ENCODE assay signal across 8 cellular contexts in the genomic region with DNA sequence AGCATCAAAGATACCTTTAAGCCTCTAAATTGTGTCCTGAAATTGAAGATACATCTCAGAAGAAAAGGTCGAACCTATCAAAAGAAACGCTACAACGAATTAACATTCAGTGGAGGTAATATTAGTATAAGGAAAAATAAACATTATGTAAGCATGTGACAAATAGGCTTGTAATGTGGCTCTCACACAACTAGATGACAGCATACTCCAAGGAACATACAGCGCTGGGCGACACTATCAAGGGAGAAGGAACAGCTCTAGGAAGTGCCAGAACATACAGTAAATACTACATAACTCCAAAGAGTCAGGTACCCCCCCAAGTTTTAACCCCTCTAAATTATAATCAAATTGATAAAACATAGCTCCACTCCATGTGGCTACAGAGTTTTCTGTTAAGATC.
A peak's percentile ranks its signal among the peaks of the same experiment; 100 is the strongest.
DNase-seq lines count a peak whose midpoint lies in the region; TF ChIP-seq lines count a peak whose summit lies in the region.

No MANE protein-coding gene starts in this region.

- H4K20me1 ChIP-seq in KMS-11 (ENCODE audit: insufficient read depth) = no peaks in the 10 kb centered on the region

- DNase-seq in CD1c-positive myeloid dendritic cell (ENCODE audit: extremely low spot score) (peak; percentile 73), NOMO-1 treated with dmso at 0.1 percent for 144 hours (lab: John Stamatoyannopoulos, UW; ENCODE audit: unreplicated experiment) (peak; percentile 0), epithelial cell of proximal tubule (ENCODE audit: low read depth) (no peak), renal cortical epithelial cell (ENCODE audit: low read depth) (peak; percentile 21), T-helper 9 cell (no peak), GDM1 (lab: John Stamatoyannopoulos, UW) (no peak)
- DNase-seq in activated CD4-positive, alpha-beta T cell treated with anti-CD3 and anti-CD28 coated beads for 1 hour = no peak

- no peaks in the 10 kb centered on the region for H3K36me3 ChIP-seq in KMS-11 (ENCODE audit: insufficient read depth)

- H3K4me1 ChIP-seq in KMS-11 (ENCODE audit: low read depth, poor library complexity, severe bottlenecking) = peaks cover 25% of the 10 kb centered on the region

- H3K27ac ChIP-seq in KMS-11 = no peak overlapping the region

- H3K79me2 ChIP-seq in KMS-11 (ENCODE audit: insufficient read depth, low read depth) = no peaks in the 10 kb centered on the region

- TF ChIP-seq CTCF in KMS-11 (conservative IDR thresholded peaks at IDR 0.05; ENCODE audit: low read depth, low read length) = peak; percentile 57; the same call in 1 of the 2 replicates
- TF ChIP-seq CTCF in epithelial cell of proximal tubule (conservative IDR thresholded peaks at IDR 0.05; ENCODE audit: low read depth, low read length) = peak; percentile 53

- H3K4me3 ChIP-seq in KMS-11 (IDR thresholded peaks at IDR 0.05; ENCODE audit: insufficient read depth, low read depth, low read length) (no peak overlapping the region), epithelial cell of proximal tubule (ENCODE audit: low read depth, low read length) (no peak overlapping the region)

- H2AFZ ChIP-seq in KMS-11 (ENCODE audit: low read depth) = peak overlapping the region; percentile 34; the same call in 1 of the 2 replicates

- H3K9ac ChIP-seq in KMS-11 = no peak overlapping the region

- no peak overlapping the region for H3K4me2 ChIP-seq in KMS-11

- no peaks in the 10 kb centered on the region for H3K27me3 ChIP-seq in KMS-11 (ENCODE audit: insufficient read depth, low read depth)

Comparison
In these comparisons a context has a peak if more than half of its experiments do, and no peak if none do; other contexts are left out.
1. DNase-seq: peak in CD1c-positive myeloid dendritic cell (single experiment), NOMO-1 treated with dmso at 0.1 percent for 144 hours (single experiment) and renal cortical epithelial cell (single experiment); none in epithelial cell of proximal tubule (single experiment), activated CD4-positive, alpha-beta T cell treated with anti-CD3 and anti-CD28 coated beads for 1 hour (single experiment), T-helper 9 cell (single experiment) and GDM1 (single experiment).